ENCODE assay signal across 1 cellular context in genomic region chr4:48830706-48831531, GRCh38.
TF ChIP-seq lines count a peak whose summit lies in the region.

A gene with protein sequence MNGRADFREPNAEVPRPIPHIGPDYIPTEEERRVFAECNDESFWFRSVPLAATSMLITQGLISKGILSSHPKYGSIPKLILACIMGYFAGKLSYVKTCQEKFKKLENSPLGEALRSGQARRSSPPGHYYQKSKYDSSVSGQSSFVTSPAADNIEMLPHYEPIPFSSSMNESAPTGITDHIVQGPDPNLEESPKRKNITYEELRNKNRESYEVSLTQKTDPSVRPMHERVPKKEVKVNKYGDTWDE (plus strand): TSS chr4:48831088. CDS start chr4:48832625, 1,537 bp downstream.

TF ChIP-seq in SK-N-SH, 30 proteins besides CTCF, POLR2A, EP300 and RAD21 (continued from another document):
- 0 out of 2 replicates have a peak, but pooled peaks have one; percentile 29 for TF ChIP-seq PBX3 (IDR thresholded peaks at IDR 0.05)
- TF ChIP-seq SMC3 (IDR thresholded peaks at IDR 0.05; ENCODE audit: low read depth, low read length): peak; percentile 17; the same call in 1 of the 2 replicates
- no peak for TF ChIP-seq NFIC (IDR thresholded peaks at IDR 0.05; ENCODE audit: borderline replicate concordance)
- TF ChIP-seq, protein P1, sequence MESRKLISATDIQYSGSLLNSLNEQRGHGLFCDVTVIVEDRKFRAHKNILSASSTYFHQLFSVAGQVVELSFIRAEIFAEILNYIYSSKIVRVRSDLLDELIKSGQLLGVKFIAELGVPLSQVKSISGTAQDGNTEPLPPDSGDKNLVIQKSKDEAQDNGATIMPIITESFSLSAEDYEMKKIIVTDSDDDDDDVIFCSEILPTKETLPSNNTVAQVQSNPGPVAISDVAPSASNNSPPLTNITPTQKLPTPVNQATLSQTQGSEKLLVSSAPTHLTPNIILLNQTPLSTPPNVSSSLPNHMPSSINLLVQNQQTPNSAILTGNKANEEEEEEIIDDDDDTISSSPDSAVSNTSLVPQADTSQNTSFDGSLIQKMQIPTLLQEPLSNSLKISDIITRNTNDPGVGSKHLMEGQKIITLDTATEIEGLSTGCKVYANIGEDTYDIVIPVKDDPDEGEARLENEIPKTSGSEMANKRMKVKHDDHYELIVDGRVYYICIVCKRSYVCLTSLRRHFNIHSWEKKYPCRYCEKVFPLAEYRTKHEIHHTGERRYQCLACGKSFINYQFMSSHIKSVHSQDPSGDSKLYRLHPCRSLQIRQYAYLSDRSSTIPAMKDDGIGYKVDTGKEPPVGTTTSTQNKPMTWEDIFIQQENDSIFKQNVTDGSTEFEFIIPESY (IDR thresholded peaks at IDR 0.05; ENCODE audit: borderline replicate concordance, low read depth): no peak
